8 cellular contexts compared by ENCODE assay signal in the genomic region with DNA sequence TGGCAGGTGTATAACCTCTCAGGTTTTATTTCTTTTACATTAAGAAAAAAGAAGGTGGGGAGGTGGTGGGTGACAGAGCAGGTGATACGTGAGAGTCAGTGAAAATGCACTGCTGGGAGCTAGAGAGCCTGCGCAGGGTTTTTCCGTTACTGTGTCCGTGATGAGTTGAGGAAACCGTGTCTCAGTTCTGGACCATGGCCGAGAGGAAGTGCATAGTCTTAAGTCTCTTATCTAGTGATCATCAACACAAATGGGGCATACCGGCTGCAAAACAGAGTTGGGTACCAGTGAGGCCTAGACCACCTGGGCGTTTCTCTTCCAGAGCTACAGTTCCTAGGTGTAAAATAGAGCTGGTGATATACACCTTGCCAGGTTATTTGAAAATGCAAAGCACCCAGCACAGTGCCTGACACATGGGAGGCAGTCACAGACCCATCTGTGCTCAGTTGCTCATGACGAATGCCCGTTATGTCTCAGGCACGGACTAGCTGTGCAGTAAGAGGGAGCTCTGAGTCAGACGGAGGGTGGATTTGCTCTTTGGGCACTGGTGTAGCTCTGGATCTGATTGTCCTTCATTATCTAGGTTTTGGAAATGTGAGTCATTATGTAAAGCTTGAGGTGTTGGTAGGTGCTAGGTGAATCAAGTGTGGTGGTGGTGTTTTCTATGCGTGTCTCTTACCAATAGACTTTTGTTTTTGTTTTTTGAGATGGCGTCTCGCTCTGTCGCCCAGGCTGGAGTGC.
DNase-seq lines count a peak whose midpoint lies in the region; ATAC-seq and TF ChIP-seq lines count a peak whose summit lies in the region.

No MANE protein-coding gene starts in this region.

- in situ Hi-C loops in gastrocnemius medialis (cut with MboI; ENCODE audit: low sequenced_read_pairs in 4 of 4), result no loop called here

- no peaks in the 10 kb centered on the region for H3K36me3 ChIP-seq in gastrocnemius medialis

- TF ChIP-seq CTCF in gastrocnemius medialis (IDR thresholded peaks at IDR 0.05 in 4 of 5, conservative IDR thresholded peaks at IDR 0.05 in 1 of 5), result no peak

- H3K4me3 ChIP-seq in gastrocnemius medialis, result no peak overlapping the region

- H3K27ac Mint-ChIP-seq in activated CD4-positive, alpha-beta T cell treated with anti-CD3 and anti-CD28 coated beads for 36 hours, result peak overlapping the region; percentile 92

- H3K9me3 Mint-ChIP-seq in activated CD4-positive, alpha-beta T cell treated with anti-CD3 and anti-CD28 coated beads for 36 hours (ENCODE audit: low read depth), result no peaks in the 10 kb centered on the region

- peaks cover 31% of the 10 kb centered on the region for H3K36me3 Mint-ChIP-seq in activated CD4-positive, alpha-beta T cell treated with anti-CD3 and anti-CD28 coated beads for 36 hours (ENCODE audit: low read depth)

- intact Hi-C loops in activated CD4-positive, alpha-beta T cell treated with anti-CD3 and anti-CD28 coated beads for 36 hours (cut with DNase I, micrococcal nuclease), result loop anchor here (1.0 to 10.0 kb wide), 10 partner anchors 15 to 343 kb away; a partner anchor contains a TSS
- intact Hi-C loops in gastrocnemius medialis (cut with DNase I; ENCODE audit: low total_unique reads), result no loop called here

- H3K27me3 Mint-ChIP-seq in activated CD4-positive, alpha-beta T cell treated with anti-CD3 and anti-CD28 coated beads for 36 hours, result no peaks in the 10 kb centered on the region

- POLR2A ChIA-PET in activated CD4-positive, alpha-beta T cell treated with anti-CD3 and anti-CD28 coated beads for 36 hours (lab: Charles Lee), result interaction anchor here (0.6 to 1.2 kb wide), 8 partner anchors 9 to 333 kb away, joined by 3 to 5 read pairs (median 3); no protein-coding TSS in a partner anchor

- no peak overlapping the region for H3K27ac ChIP-seq in gastrocnemius medialis

- TF ChIP-seq POLR2A in gastrocnemius medialis (IDR thresholded peaks at IDR 0.05), result no peak

- peak overlapping the region; percentile 37 for H3K4me3 Mint-ChIP-seq in activated CD4-positive, alpha-beta T cell treated with anti-CD3 and anti-CD28 coated beads for 36 hours

- ATAC-seq in GM19023 (IDR thresholded peaks at IDR 0.05; ENCODE audit: unreplicated experiment), result peak; percentile 82
- peak; percentile 86 for ATAC-seq in HG03066 (IDR thresholded peaks at IDR 0.05; ENCODE audit: low read depth, unreplicated experiment)
- ATAC-seq in activated CD4-positive, alpha-beta T cell treated with anti-CD3 and anti-CD28 coated beads for 36 hours, result peak; percentile 100
- no peak for ATAC-seq in gastrocnemius medialis

- H3K4me1 Mint-ChIP-seq in activated CD4-positive, alpha-beta T cell treated with anti-CD3 and anti-CD28 coated beads for 36 hours, result peaks cover 75% of the 10 kb centered on the region

- H3K4me1 ChIP-seq in gastrocnemius medialis, result peaks cover 3 to 4% of the 10 kb centered on the region in 2 donors

- peak; percentile 89 for DNase-seq in activated CD4-positive, alpha-beta T cell treated with anti-CD3 and anti-CD28 coated beads for 36 hours
- DNase-seq in germinal center (ENCODE audit: low spot score) (peak; percentile 86), gastrocnemius medialis (no peak), NCI-H1105 (lab: John Stamatoyannopoulos, UW) (no peak), NCI-H748 (lab: John Stamatoyannopoulos, UW; ENCODE audit: unreplicated experiment) (no peak), SK-N-DZ (ENCODE audit: low spot score) (no peak)

- no peaks in the 10 kb centered on the region for H3K27me3 ChIP-seq in gastrocnemius medialis

- CTCF ChIA-PET in activated CD4-positive, alpha-beta T cell treated with anti-CD3 and anti-CD28 coated beads for 36 hours (lab: Charles Lee), result interaction anchor here (0.7 to 2.0 kb wide), 10 partner anchors 15 to 293 kb away, joined by 3 to 9 read pairs (median 4); no protein-coding TSS in a partner anchor

- H3K9me3 ChIP-seq in gastrocnemius medialis, result no peaks in the 10 kb centered on the region

Comparison
In these comparisons a context has a peak if more than half of its experiments do, and no peak if none do; other contexts are left out.
1. ATAC-seq: peak in GM19023 (single experiment), HG03066 (single experiment) and activated CD4-positive, alpha-beta T cell treated with anti-CD3 and anti-CD28 coated beads for 36 hours (single experiment); none in gastrocnemius medialis (0 of 2).
2. DNase-seq: peak in activated CD4-positive, alpha-beta T cell treated with anti-CD3 and anti-CD28 coated beads for 36 hours (single experiment) and germinal center (single experiment); none in gastrocnemius medialis (0 of 2), NCI-H1105 (single experiment), NCI-H748 (single experiment) and SK-N-DZ (single experiment).